ENCODE assay signal across 8 cellular contexts in the genomic region with DNA sequence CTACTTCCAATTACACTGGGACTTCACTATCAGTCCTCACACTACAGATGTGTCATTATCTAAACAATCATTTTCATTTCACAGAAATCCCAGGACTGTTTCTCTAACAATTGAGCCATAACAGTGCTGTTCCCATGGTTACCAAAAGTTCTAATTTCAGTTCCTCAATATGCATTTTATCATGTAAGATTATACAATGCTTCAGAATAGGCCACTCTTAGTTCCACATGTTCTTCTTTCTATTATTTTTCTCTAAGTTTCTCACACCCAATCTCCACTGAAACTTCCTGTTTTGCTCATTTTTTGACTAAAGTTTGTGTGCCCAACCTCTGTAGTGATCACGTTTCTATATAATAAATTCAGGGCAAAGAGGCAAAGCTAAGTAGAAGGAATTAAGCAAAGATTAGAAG.
A peak's percentile ranks its signal among the peaks of the same experiment; 100 is the strongest.
DNase-seq lines count a peak whose midpoint lies in the region; ATAC-seq and TF ChIP-seq lines count a peak whose summit lies in the region.

No MANE protein-coding gene starts in this region.

- H3K36me3 Mint-ChIP-seq in stimulated activated memory B cell treated with anti-CD40 and anti-IgM and Interleukin-4, amounts not matched to agents 10 μg/mL and 1 μg/mL and 100 μg/mL, for 72 hours, result no peaks in the 10 kb centered on the region

- H3K9me3 Mint-ChIP-seq in stimulated activated memory B cell treated with anti-CD40 and anti-IgM and Interleukin-4, amounts not matched to agents 10 μg/mL and 1 μg/mL and 100 μg/mL, for 72 hours, result peaks cover 2% of the 10 kb centered on the region

- no peak overlapping the region for H3K4me3 ChIP-seq in choroid plexus epithelial cell (ENCODE audit: low read depth, low read length)

- peak overlapping the region; percentile 58 for H3K27ac Mint-ChIP-seq in stimulated activated memory B cell treated with anti-CD40 and anti-IgM and Interleukin-4, amounts not matched to agents 10 μg/mL and 1 μg/mL and 100 μg/mL, for 72 hours

- H3K27me3 Mint-ChIP-seq in stimulated activated memory B cell treated with anti-CD40 and anti-IgM and Interleukin-4, amounts not matched to agents 10 μg/mL and 1 μg/mL and 100 μg/mL, for 72 hours, result no peaks in the 10 kb centered on the region

- peaks cover 40% of the 10 kb centered on the region for H3K4me1 Mint-ChIP-seq in stimulated activated memory B cell treated with anti-CD40 and anti-IgM and Interleukin-4, amounts not matched to agents 10 μg/mL and 1 μg/mL and 100 μg/mL, for 72 hours

- ATAC-seq in GM19468 (IDR thresholded peaks at IDR 0.05; ENCODE audit: extremely low read depth, unreplicated experiment) (peak; percentile 95), HG03558 (IDR thresholded peaks at IDR 0.05; ENCODE audit: extremely low read depth, unreplicated experiment) (peak; percentile 82)
- ATAC-seq in stimulated activated memory B cell treated with anti-CD40 and anti-IgM and Interleukin-4, amounts not matched to agents 10 μg/mL and 1 μg/mL and 100 μg/mL, for 72 hours, result peak; percentile 93

- peak; percentile 98 for DNase-seq in CD1c-positive myeloid dendritic cell (ENCODE audit: extremely low spot score)
- peak; percentile 83 for DNase-seq in choroid plexus epithelial cell (ENCODE audit: low read depth)
- DNase-seq in stimulated activated CD4-positive, alpha-beta T cell treated with anti-CD3 and anti-CD28 coated beads, Interleukin-4, amount 100 ng/mL, for 24 hours, result no peak
- DNase-seq in NCI-H2171 treated with DMSO at 0.1 percent for 48 hours (lab: John Stamatoyannopoulos, UW), result no peak
- no peak for DNase-seq in activated T-cell treated with anti-CD3 and anti-CD28 coated beads, Interleukin-2, amount 50 U/mL, for 48 hours

- no peak for TF ChIP-seq CTCF in choroid plexus epithelial cell (conservative IDR thresholded peaks at IDR 0.05; ENCODE audit: low read depth, low read length)

- no peak overlapping the region for H3K4me3 Mint-ChIP-seq in stimulated activated memory B cell treated with anti-CD40 and anti-IgM and Interleukin-4, amounts not matched to agents 10 μg/mL and 1 μg/mL and 100 μg/mL, for 72 hours

Comparison
In these comparisons a context has a peak if more than half of its experiments do, and no peak if none do; other contexts are left out.
1. DNase-seq: peak in CD1c-positive myeloid dendritic cell (single experiment) and choroid plexus epithelial cell (single experiment); none in stimulated activated CD4-positive, alpha-beta T cell treated with anti-CD3 and anti-CD28 coated beads, Interleukin-4, amount 100 ng/mL, for 24 hours (single experiment), NCI-H2171 treated with DMSO at 0.1 percent for 48 hours (single experiment) and activated T-cell treated with anti-CD3 and anti-CD28 coated beads, Interleukin-2, amount 50 U/mL, for 48 hours (0 of 2).
2. Peak in every context shown above with its lines, with median percentiles within 50 percentile points of each other: ATAC-seq.